9 cellular contexts compared by ENCODE assay signal in the genomic region with DNA sequence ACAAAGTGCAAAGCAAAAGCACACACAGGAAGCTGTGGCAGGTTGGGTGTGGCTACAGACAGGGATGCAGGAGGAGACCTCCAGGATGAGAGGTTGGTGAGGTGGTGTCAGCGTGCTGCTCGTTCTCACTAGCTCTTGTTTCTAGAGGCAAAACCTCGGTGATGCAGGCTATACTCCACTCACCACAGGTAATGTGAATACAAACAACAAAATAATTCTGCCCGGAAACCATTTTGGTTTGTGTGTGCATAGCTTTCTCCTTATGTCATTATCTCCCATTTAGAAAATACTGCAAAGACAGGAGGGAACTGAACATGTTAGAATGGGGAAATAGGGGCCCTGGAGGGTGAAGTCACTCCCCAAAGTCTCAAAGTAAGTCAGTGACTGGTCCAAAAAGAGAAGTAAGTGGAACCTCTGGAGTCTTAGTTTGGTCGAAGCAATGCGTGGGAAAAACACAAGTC. TPM values are rescaled to one million over a fixed set of nuclear protein-coding genes. Genes with fewer than 3 reads are reported as not detected.
DNase-seq lines count a peak whose midpoint lies in the region; ATAC-seq and TF ChIP-seq lines count a peak whose summit lies in the region.
"Had no signal": no experiment of that assay in that cellular context is flagged by ENCODE, and none has a peak within 500 bp of the region (broad histone marks: within the 10 kb centered on the region; RNA-seq: fewer than 3 reads in every experiment).

No MANE protein-coding gene starts in this region.

- no peaks in the 10 kb centered on the region for H3K79me2 ChIP-seq in hepatocyte

- H3K27ac Mint-ChIP-seq in activated T-cell treated with anti-CD3 and anti-CD28 coated beads, Interleukin-2, amount 50 U/mL, for 24 hours, result peak overlapping the region; percentile 98
- peak overlapping the region; percentile 19 for H3K27ac Mint-ChIP-seq in neural crest cell (ENCODE audit: unreplicated experiment)

- no peaks in the 10 kb centered on the region for H3K27me3 Mint-ChIP-seq in activated T-cell treated with anti-CD3 and anti-CD28 coated beads, Interleukin-2, amount 50 U/mL, for 24 hours
- no peaks in the 10 kb centered on the region for H3K27me3 Mint-ChIP-seq in neural crest cell (ENCODE audit: low read depth)

- H2AFZ ChIP-seq in hepatocyte, result no peak overlapping the region

- peaks cover 99% of the 10 kb centered on the region for H3K36me3 Mint-ChIP-seq in activated T-cell treated with anti-CD3 and anti-CD28 coated beads, Interleukin-2, amount 50 U/mL, for 24 hours (ENCODE audit: low read depth)
- no peaks in the 10 kb centered on the region for H3K36me3 Mint-ChIP-seq in neural crest cell (ENCODE audit: low read depth)

- H3K4me1 Mint-ChIP-seq in activated T-cell treated with anti-CD3 and anti-CD28 coated beads, Interleukin-2, amount 50 U/mL, for 24 hours (ENCODE audit: low read depth), result peaks cover 96% of the 10 kb centered on the region
- peaks cover 77% of the 10 kb centered on the region for H3K4me1 Mint-ChIP-seq in neural crest cell

- H3K4me1 ChIP-seq in hepatocyte (ENCODE audit: insufficient read depth), result peaks cover 4% of the 10 kb centered on the region
- H3K4me1 ChIP-seq in esophagus squamous epithelium, result peaks cover 0 to 35% (median 0%) of the 10 kb centered on the region in 3 donors

- TF ChIP-seq POLR2A in GM18505 (IDR thresholded peaks at IDR 0.05; ENCODE audit: borderline replicate concordance, extremely low read depth, insufficient read depth, insufficient read length) (peak; percentile 33), esophagus squamous epithelium (IDR thresholded peaks at IDR 0.05) (no peak)

- no peaks in the 10 kb centered on the region for H3K27me3 ChIP-seq in hepatocyte
- peaks cover 0 to 10% (median 0%) of the 10 kb centered on the region in 4 donors for H3K27me3 ChIP-seq in esophagus squamous epithelium

- DNase-seq in NAMALWA (ENCODE audit: low spot score) (peak; percentile 41), neural crest cell (ENCODE audit: low read depth, low spot score) (no peak), hepatocyte (ENCODE audit: low spot score) (no peak), SHP77 (lab: John Stamatoyannopoulos, UW) (no peak), esophagus squamous epithelium (lab: John Stamatoyannopoulos, UW) (no peak)
- no peak for DNase-seq in activated T-cell treated with anti-CD3 and anti-CD28 coated beads, Interleukin-2, amount 50 U/mL, for 24 hours

- no peaks in the 10 kb centered on the region for H3K36me3 ChIP-seq in hepatocyte (replicated peaks; ENCODE audit: insufficient read depth, low read depth)
- no peaks in the 10 kb centered on the region for H3K36me3 ChIP-seq in esophagus squamous epithelium

- H3K9me3 ChIP-seq in hepatocyte (ENCODE audit: low read depth) (no peaks in the 10 kb centered on the region), esophagus squamous epithelium (no peaks in the 10 kb centered on the region)

- no peak overlapping the region for H3K4me2 ChIP-seq in hepatocyte

- TF ChIP-seq CTCF in neural crest cell (conservative IDR thresholded peaks at IDR 0.05), result no peak
- no peak for TF ChIP-seq CTCF in hepatocyte (IDR thresholded peaks at IDR 0.05; ENCODE audit: poor library complexity)
- TF ChIP-seq CTCF in esophagus squamous epithelium (IDR thresholded peaks at IDR 0.05), result no peak

- no peaks in the 10 kb centered on the region for H4K20me1 ChIP-seq in hepatocyte (ENCODE audit: insufficient read depth, poor library complexity, severe bottlenecking)

- whole genome bisulfite sequencing in hepatocyte (ENCODE audit: low lambda C conversion rate, missing lambda C conversion rate), result 85% methylated on average over 6 of the region's 6 CpGs
- WGBS in esophagus squamous epithelium, 2 donors, result 49 to 59% methylated on average over 6 of the region's 6 CpGs

- no peaks in the 10 kb centered on the region for H3K9me2 ChIP-seq in hepatocyte (replicated peaks; ENCODE audit: insufficient read depth)

- no peaks in the 10 kb centered on the region for H3K9me3 Mint-ChIP-seq in activated T-cell treated with anti-CD3 and anti-CD28 coated beads, Interleukin-2, amount 50 U/mL, for 24 hours
- no peaks in the 10 kb centered on the region for H3K9me3 Mint-ChIP-seq in neural crest cell

- intact Hi-C loops in esophagus squamous epithelium (cut with DNase I), result no loop called here

- H3K4me3 Mint-ChIP-seq in activated T-cell treated with anti-CD3 and anti-CD28 coated beads, Interleukin-2, amount 50 U/mL, for 24 hours, result peak overlapping the region; percentile 97
- no peak overlapping the region for H3K4me3 Mint-ChIP-seq in neural crest cell

- no peak overlapping the region for H3K27ac ChIP-seq in hepatocyte
- peak overlapping the region in 2 of 4 donors; percentile 22 to 47 for H3K27ac ChIP-seq in esophagus squamous epithelium

- no peak overlapping the region for H3K4me3 ChIP-seq in hepatocyte
- no peak overlapping the region for H3K4me3 ChIP-seq in esophagus squamous epithelium

- ATAC-seq in GM18505 (IDR thresholded peaks at IDR 0.05; ENCODE audit: unreplicated experiment) (no peak), HG03196 (IDR thresholded peaks at IDR 0.05; ENCODE audit: unreplicated experiment) (no peak)

RNA-seq across cellular contexts. Expression of gene LCP1, which starts 9.4 kb away (rescaled TPM):
- total RNA-seq in neural crest cell (7.6 and 8.5 TPM in 2 replicates), hepatocyte (30.6 and 31.5 TPM in 2 replicates), esophagus squamous epithelium (10 to 100 TPM in 3 of 4 donors, 1 to 10 TPM in 1; 8.7 to 33.9 (median 21.9) TPM)
- 17.7 and 18.9 TPM in 2 replicates for polyA plus RNA-seq in hepatocyte

RNA-seq across cellular contexts. Expression of gene LRRC63, which starts 39.2 kb away (rescaled TPM):
- total RNA-seq in neural crest cell, result 0.37 and 0.52 TPM in 2 replicates
- total RNA-seq in hepatocyte, result 0.68 TPM in 1 of 2 replicates, not detected in the other
- 0.21 TPM in 1 of 2 replicates, not detected in the other for polyA plus RNA-seq in hepatocyte
- not detected for total RNA-seq in esophagus squamous epithelium
- polyA plus RNA-seq: neural cell had no signal
